ENCODE assay signal across 1 cellular context in genomic region chr4:6280365-6280996, GRCh38.
TF ChIP-seq lines count a peak whose summit lies in the region.

No MANE protein-coding gene starts in this region.

TF ChIP-seq in HepG2, 621 proteins besides CTCF, POLR2A, EP300 and RAD21 (continued from another document):
- TF ChIP-seq, protein P1, sequence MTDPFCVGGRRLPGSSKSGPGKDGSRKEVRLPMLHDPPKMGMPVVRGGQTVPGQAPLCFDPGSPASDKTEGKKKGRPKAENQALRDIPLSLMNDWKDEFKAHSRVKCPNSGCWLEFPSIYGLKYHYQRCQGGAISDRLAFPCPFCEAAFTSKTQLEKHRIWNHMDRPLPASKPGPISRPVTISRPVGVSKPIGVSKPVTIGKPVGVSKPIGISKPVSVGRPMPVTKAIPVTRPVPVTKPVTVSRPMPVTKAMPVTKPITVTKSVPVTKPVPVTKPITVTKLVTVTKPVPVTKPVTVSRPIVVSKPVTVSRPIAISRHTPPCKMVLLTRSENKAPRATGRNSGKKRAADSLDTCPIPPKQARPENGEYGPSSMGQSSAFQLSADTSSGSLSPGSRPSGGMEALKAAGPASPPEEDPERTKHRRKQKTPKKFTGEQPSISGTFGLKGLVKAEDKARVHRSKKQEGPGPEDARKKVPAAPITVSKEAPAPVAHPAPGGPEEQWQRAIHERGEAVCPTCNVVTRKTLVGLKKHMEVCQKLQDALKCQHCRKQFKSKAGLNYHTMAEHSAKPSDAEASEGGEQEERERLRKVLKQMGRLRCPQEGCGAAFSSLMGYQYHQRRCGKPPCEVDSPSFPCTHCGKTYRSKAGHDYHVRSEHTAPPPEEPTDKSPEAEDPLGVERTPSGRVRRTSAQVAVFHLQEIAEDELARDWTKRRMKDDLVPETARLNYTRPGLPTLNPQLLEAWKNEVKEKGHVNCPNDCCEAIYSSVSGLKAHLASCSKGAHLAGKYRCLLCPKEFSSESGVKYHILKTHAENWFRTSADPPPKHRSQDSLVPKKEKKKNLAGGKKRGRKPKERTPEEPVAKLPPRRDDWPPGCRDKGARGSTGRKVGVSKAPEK (CRISPR knock-in tag; IDR thresholded peaks at IDR 0.05; ENCODE audit: borderline replicate concordance): no peak
- TF ChIP-seq ZNF687 (CRISPR knock-in tag; IDR thresholded peaks at IDR 0.05) (0 out of 2 replicates have a peak, but pooled peaks have one; percentile 21), ZNF335 (CRISPR knock-in tag; IDR thresholded peaks at IDR 0.05) (no peak)
